Comparison of ENCODE assay signal across 16 cellular contexts in genomic region chr7:140678816-140679130, GRCh38. TPM values are rescaled to one million over a fixed set of nuclear protein-coding genes. Genes with fewer than 3 reads are reported as not detected.
DNase-seq lines count a peak whose midpoint lies in the region; ATAC-seq and TF ChIP-seq lines count a peak whose summit lies in the region.
"Had no signal": no experiment of that assay in that cellular context is flagged by ENCODE, and none has a peak within 500 bp of the region (broad histone marks: within the 10 kb centered on the region; RNA-seq: fewer than 3 reads in every experiment).

No MANE protein-coding gene starts in this region.

- H4K8ac ChIP-seq in neuronal stem cell (ENCODE audit: low read depth, low read length): no peak overlapping the region

- H3K36me3 Mint-ChIP-seq in activated T-cell treated with anti-CD3 and anti-CD28 coated beads, Interleukin-2, amount 50 U/mL, for 24 hours (ENCODE audit: low read depth): peaks cover 76% of the 10 kb centered on the region
- H3K36me3 Mint-ChIP-seq in CD14-positive monocyte: peaks cover 51 to 67% of the 10 kb centered on the region in 2 donors

- no peak overlapping the region for H3K4me3 Mint-ChIP-seq in activated T-cell treated with anti-CD3 and anti-CD28 coated beads, Interleukin-2, amount 50 U/mL, for 24 hours
- H3K4me3 Mint-ChIP-seq in CD14-positive monocyte: no peak overlapping the region
- H3K4me3 Mint-ChIP-seq: CD4-positive, alpha-beta T cell; GM23338; H9 had no signal

- TF ChIP-seq CTCF in CD14-positive monocyte (IDR thresholded peaks at IDR 0.05): no peak
- no peak for TF ChIP-seq CTCF in suprapubic skin (IDR thresholded peaks at IDR 0.05)

- no peak overlapping the region for H2BK120ac ChIP-seq in neuronal stem cell (ENCODE audit: low read depth, low read length)

- H3K9me3 Mint-ChIP-seq in activated T-cell treated with anti-CD3 and anti-CD28 coated beads, Interleukin-2, amount 50 U/mL, for 24 hours: no peaks in the 10 kb centered on the region
- H3K9me3 Mint-ChIP-seq in CD14-positive monocyte: no peaks in the 10 kb centered on the region
- H3K9me3 Mint-ChIP-seq: CD4-positive, alpha-beta T cell; GM23338; H9 had no signal

- H3K9me3 ChIP-seq in neuronal stem cell (replicated peaks in 1 of 2; ENCODE audit: control insufficient read depth in 2 of 2, insufficient read depth in 1 of 2, low read depth in 1 of 2, low read length in 2 of 2): no peaks in the 10 kb centered on the region
- no peaks in the 10 kb centered on the region for H3K9me3 ChIP-seq in suprapubic skin
- H3K9me3 ChIP-seq: BLaER1 had no signal

- H2BK15ac ChIP-seq in neuronal stem cell (ENCODE audit: low read length): no peak overlapping the region

- no CpG with 5 or more reads among the region's 7 CpGs for WGBS in neuronal stem cell (ENCODE audit: extremely low coverage in 2 of 2, insufficient read length in 2 of 2, insufficient replicate concordance in 1 of 2), 2 donors
- 94% methylated on average over 7 of the region's 7 CpGs for WGBS in suprapubic skin

- no peak overlapping the region for H2AK5ac ChIP-seq in neuronal stem cell (ENCODE audit: low read depth, low read length)

- H3K27me3 ChIP-seq in neuronal stem cell (ENCODE audit: control insufficient read depth in 3 of 3, insufficient read depth in 3 of 3, low read depth in 1 of 3, low read length in 3 of 3) (peaks cover 0 to 4% (median 0%) of the 10 kb centered on the region in 3 experiments), suprapubic skin (no peaks in the 10 kb centered on the region)
- H3K27me3 ChIP-seq: BLaER1 had no signal

- no peak overlapping the region for H3K18ac ChIP-seq in neuronal stem cell (ENCODE audit: low read length)

- H3K4me2 ChIP-seq in neuronal stem cell (ENCODE audit: insufficient read depth, low read length, poor library complexity, severe bottlenecking): no peak overlapping the region
- H3K4me2 ChIP-seq: BLaER1, GM23338 had no signal

- H3K36me3 ChIP-seq in neuronal stem cell (replicated peaks in 1 of 2; ENCODE audit: control insufficient read depth in 2 of 2, insufficient read depth in 2 of 2, low read length in 2 of 2) (peaks cover 0 to 5% of the 10 kb centered on the region in 2 donors), suprapubic skin (peaks cover 52% of the 10 kb centered on the region)

- no peak for TF ChIP-seq POLR2A in suprapubic skin (IDR thresholded peaks at IDR 0.05)

- H3K4me1 ChIP-seq in neuronal stem cell (ENCODE audit: control insufficient read depth in 2 of 2, insufficient read depth in 1 of 2, low read depth in 1 of 2, low read length in 2 of 2) (peaks cover 7 to 12% of the 10 kb centered on the region in 2 donors), suprapubic skin (peaks cover 20% of the 10 kb centered on the region)

- H3K27me3 Mint-ChIP-seq in activated T-cell treated with anti-CD3 and anti-CD28 coated beads, Interleukin-2, amount 50 U/mL, for 24 hours: no peaks in the 10 kb centered on the region
- H3K27me3 Mint-ChIP-seq in CD14-positive monocyte (ENCODE audit: low read depth in 3 of 3): peaks cover 0 to 4% (median under 1%) of the 10 kb centered on the region in 3 donors
- H3K27me3 Mint-ChIP-seq: CD4-positive, alpha-beta T cell had no signal

- H4K91ac ChIP-seq in neuronal stem cell (ENCODE audit: low read depth, low read length, poor library complexity): no peak overlapping the region

- no peak overlapping the region for H3K27ac ChIP-seq in neuronal stem cell (replicated peaks; ENCODE audit: low read length)
- H3K27ac ChIP-seq in suprapubic skin: no peak overlapping the region
- H3K27ac ChIP-seq: 22Rv1, BLaER1 had no signal

- no peak overlapping the region for H3K14ac ChIP-seq in neuronal stem cell (ENCODE audit: low read length)

- H3K79me1 ChIP-seq in neuronal stem cell (ENCODE audit: low read depth, low read length): no peaks in the 10 kb centered on the region

- H2BK12ac ChIP-seq in neuronal stem cell (ENCODE audit: low read length): no peak overlapping the region

- H2AFZ ChIP-seq in neuronal stem cell (ENCODE audit: low read length): no peak overlapping the region
- H2AFZ ChIP-seq: GM23338 had no signal

- H3K4me3 ChIP-seq in neuronal stem cell (ENCODE audit: low read length in 2 of 2) (no peak overlapping the region), suprapubic skin (no peak overlapping the region)
- H3K4me3 ChIP-seq: BLaER1, GM23338 had no signal

- peak overlapping the region; percentile 20 for H2BK5ac ChIP-seq in neuronal stem cell (ENCODE audit: low read length)

- ATAC-seq in GM19463 (IDR thresholded peaks at IDR 0.05; ENCODE audit: unreplicated experiment) (no peak), HG02571 (IDR thresholded peaks at IDR 0.05; ENCODE audit: unreplicated experiment) (no peak)
- ATAC-seq: GM23338 had no signal

- no peak overlapping the region for H3K23ac ChIP-seq in neuronal stem cell (ENCODE audit: low read depth, low read length, poor library complexity)

- no peak overlapping the region for H3K9ac ChIP-seq in neuronal stem cell (ENCODE audit: low read depth, low read length, poor library complexity)
- H3K9ac ChIP-seq: BLaER1 had no signal

- DNase-seq in activated T-cell treated with anti-CD3 and anti-CD28 coated beads, Interleukin-2, amount 50 U/mL, for 24 hours: peak; percentile 13
- DNase-seq in activated T-cell treated with anti-CD3 and anti-CD28 coated beads for 4 hours (no peak), CD14-positive monocyte (ENCODE audit: low spot score) (peak; percentile 40), neuronal stem cell (ENCODE audit: low spot score) (no peak), suprapubic skin (ENCODE audit: low spot score in 2 of 2) (peak; percentile 36 to 52)
- DNase-seq: AML-193; Calu3; CD4-positive, alpha-beta T cell; DMS 273 treated with DMSO at 0.1 percent for 48 hours; H9 had no signal

- H3K4ac ChIP-seq in neuronal stem cell (ENCODE audit: low read length): no peak overlapping the region

- H3K27ac Mint-ChIP-seq in activated T-cell treated with anti-CD3 and anti-CD28 coated beads, Interleukin-2, amount 50 U/mL, for 24 hours: no peak overlapping the region
- H3K27ac Mint-ChIP-seq in CD14-positive monocyte: no peak overlapping the region
- H3K27ac Mint-ChIP-seq: CD4-positive, alpha-beta T cell; GM23338 had no signal

- no peak for TF ChIP-seq EP300 in suprapubic skin (IDR thresholded peaks at IDR 0.05)

- H3K4me1 Mint-ChIP-seq in activated T-cell treated with anti-CD3 and anti-CD28 coated beads, Interleukin-2, amount 50 U/mL, for 24 hours (ENCODE audit: low read depth): peaks cover 22% of the 10 kb centered on the region
- H3K4me1 Mint-ChIP-seq in CD14-positive monocyte: peaks cover 33% of the 10 kb centered on the region

- intact Hi-C loops in CD14-positive monocyte (cut with micrococcal nuclease): no loop called here

RNA-seq across cellular contexts. Expression of gene ADCK2, which starts 6.0 kb away (rescaled TPM):
- 10 to 100 TPM; 18.3 to 28.7 TPM for polyA plus RNA-seq in CD14-positive monocyte
- polyA plus RNA-seq in neuronal stem cell (2013, experiment 1 of 2): 8.7 TPM
- 8.8 TPM for polyA plus RNA-seq in neuronal stem cell (2013, experiment 2 of 2)
- 10 to 100 TPM; 41.2 to 65.9 (median 53.3) TPM for total RNA-seq in suprapubic skin

RNA-seq across cellular contexts. Expression of gene NDUFB2, which starts 17.7 kb away (rescaled TPM):
- 100 to 1,000 TPM; 479 to 516 TPM for polyA plus RNA-seq in CD14-positive monocyte
- 296 TPM for polyA plus RNA-seq in neuronal stem cell (2013, experiment 1 of 2)
- polyA plus RNA-seq in neuronal stem cell (2013, experiment 2 of 2): 293 TPM
- total RNA-seq in suprapubic skin: 100 to 1,000 TPM; 104 to 435 (median 229) TPM

RNA-seq across cellular contexts. Expression of gene DENND2A, which starts 38.2 kb away (rescaled TPM):
- polyA plus RNA-seq in CD14-positive monocyte: not detected
- polyA plus RNA-seq in neuronal stem cell (2013, experiment 1 of 2): 32.4 TPM
- polyA plus RNA-seq in neuronal stem cell (2013, experiment 2 of 2): 33.1 TPM
- 1 to 10 TPM in 3 of 4 donors, under 1 TPM in 1; 0.99 to 5.1 (median 2.2) TPM for total RNA-seq in suprapubic skin
- total RNA-seq: Calu3; CD4-positive, alpha-beta T cell; HT-29 had no signal

Comparison
In these comparisons a context has a peak if more than half of its experiments do, and no peak if none do; other contexts are left out.
1. DNase-seq: peak in activated T-cell treated with anti-CD3 and anti-CD28 coated beads, Interleukin-2, amount 50 U/mL, for 24 hours (single experiment), CD14-positive monocyte (single experiment) and suprapubic skin (2 of 2); none in activated T-cell treated with anti-CD3 and anti-CD28 coated beads for 4 hours (single experiment) and neuronal stem cell (single experiment).